Comparison of ENCODE assay signal across 26 cellular contexts in the genomic region with DNA sequence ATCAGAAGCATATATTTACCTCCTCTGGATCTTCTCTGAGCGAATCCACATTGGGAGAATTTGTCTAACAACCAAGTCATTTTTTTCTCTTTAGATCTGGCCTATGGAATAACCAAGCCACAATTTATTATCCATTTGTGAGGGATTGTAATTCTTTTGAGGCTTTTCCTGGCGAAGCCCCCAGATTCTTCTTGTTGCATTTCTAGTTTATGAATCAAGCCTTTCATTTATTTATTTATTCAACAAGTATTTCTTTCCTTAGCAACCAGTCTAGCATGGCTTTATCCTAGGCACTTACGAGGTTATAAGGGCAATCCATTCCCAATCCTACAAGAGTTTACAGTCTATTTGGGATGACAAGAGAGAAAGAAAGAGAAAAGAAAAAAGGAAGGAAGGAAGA. TPM values are rescaled to one million over a fixed set of nuclear protein-coding genes. Genes with fewer than 3 reads are reported as not detected.
A peak's percentile ranks its signal among the peaks of the same experiment; 100 is the strongest.
DNase-seq lines count a peak whose midpoint lies in the region; ATAC-seq and TF ChIP-seq lines count a peak whose summit lies in the region.
"Had no signal": no experiment of that assay in that cellular context is flagged by ENCODE, and none has a peak within 500 bp of the region (broad histone marks: within the 10 kb centered on the region; RNA-seq: fewer than 3 reads in every experiment).

No MANE protein-coding gene starts in this region.

- peaks cover 18% of the 10 kb centered on the region; the same call in 2 of the 3 replicates for H3K9me3 Mint-ChIP-seq in GM23338
- H3K9me3 Mint-ChIP-seq: activated naive CD8-positive, alpha-beta T cell treated with anti-CD3 and anti-CD28 coated beads for 36 hours; natural killer cell; stimulated activated naive CD8-positive, alpha-beta T cell treated with anti-CD3 and anti-CD28 coated beads, Interleukin-15, Interleukin-2, amounts not matched to agents 100 ng/mL and 50 ng/mL, for 24 hours had no signal

- no peaks in the 10 kb centered on the region for H3K4me1 ChIP-seq in PC-3 (ENCODE audit: insufficient read depth, low read length)
- peaks cover 0 to 28% (median 4%) of the 10 kb centered on the region in 4 donors for H3K4me1 ChIP-seq in esophagus muscularis mucosa
- peaks cover 23% of the 10 kb centered on the region for H3K4me1 ChIP-seq in osteoblast (ENCODE audit: insufficient read depth, low read length)
- H3K4me1 ChIP-seq in mammary epithelial cell (ENCODE audit: insufficient read depth, low read length), result no peaks in the 10 kb centered on the region
- H3K4me1 ChIP-seq in GM23338 (ENCODE audit: insufficient read depth), result no peaks in the 10 kb centered on the region
- H3K4me1 ChIP-seq: BLaER1, esophagus squamous epithelium had no signal

- no peaks in the 10 kb centered on the region for H3K4me1 Mint-ChIP-seq in GM23338
- H3K4me1 Mint-ChIP-seq: activated naive CD8-positive, alpha-beta T cell treated with anti-CD3 and anti-CD28 coated beads for 36 hours; natural killer cell had no signal

- H3K4me3 ChIP-seq in PC-3 (ENCODE audit: low read length) (no peak overlapping the region), esophagus muscularis mucosa (no peak overlapping the region), osteoblast (ENCODE audit: insufficient read depth, low read length) (no peak overlapping the region), mammary epithelial cell (replicated peaks in 1 of 3; ENCODE audit: insufficient read depth in 1 of 3, low read depth in 2 of 3, low read length in 3 of 3) (no peak overlapping the region), GM23338 (no peak overlapping the region)
- H3K4me3 ChIP-seq: BLaER1, esophagus squamous epithelium, K562, skin epidermis, transverse colon had no signal

- CTCF ChIA-PET in PC-3 (lab: Charles Lee) (no interaction called here), mammary epithelial cell (lab: Charles Lee; ENCODE audit: low non-redundant PET) (no interaction called here)

- peaks cover 7% of the 10 kb centered on the region; the same call in 2 of the 3 replicates for H3K36me3 Mint-ChIP-seq in GM23338 (ENCODE audit: low read depth)
- H3K36me3 Mint-ChIP-seq: natural killer cell had no signal

- no peak for TF ChIP-seq POLR2A in esophagus muscularis mucosa (IDR thresholded peaks at IDR 0.05; ENCODE audit: low read depth)

- H2AFZ ChIP-seq in PC-3 (ENCODE audit: low read length), result no peak overlapping the region
- no peak overlapping the region for H2AFZ ChIP-seq in osteoblast (ENCODE audit: low read length)
- H2AFZ ChIP-seq in mammary epithelial cell (ENCODE audit: low read depth, low read length), result no peak overlapping the region
- H2AFZ ChIP-seq in GM23338, result no peak overlapping the region

- H4K20me1 ChIP-seq in PC-3 (ENCODE audit: low read length) (no peaks in the 10 kb centered on the region), osteoblast (ENCODE audit: insufficient read depth, low read length) (no peaks in the 10 kb centered on the region), mammary epithelial cell (ENCODE audit: insufficient read depth, low read length) (no peaks in the 10 kb centered on the region), GM23338 (replicated peaks; ENCODE audit: insufficient read depth) (no peaks in the 10 kb centered on the region)
- H4K20me1 ChIP-seq: BLaER1 had no signal

- intact Hi-C loops in PC-3 (cut with micrococcal nuclease) (no loop called here), esophagus muscularis mucosa (cut with DNase I) (no loop called here), mammary epithelial cell (cut with micrococcal nuclease) (no loop called here), left cardiac atrium (cut with DNase I) (no loop called here)

- H3K9ac ChIP-seq in PC-3 (ENCODE audit: low read length) (no peak overlapping the region), mammary epithelial cell (ENCODE audit: insufficient read depth, low read length) (no peak overlapping the region)
- H3K9ac ChIP-seq: BLaER1 had no signal

- H3K79me2 ChIP-seq in PC-3 (ENCODE audit: low read length) (no peaks in the 10 kb centered on the region), osteoblast (ENCODE audit: insufficient read depth, low read length) (no peaks in the 10 kb centered on the region), mammary epithelial cell (ENCODE audit: insufficient read depth, low read length) (no peaks in the 10 kb centered on the region), GM23338 (replicated peaks; ENCODE audit: insufficient read depth) (no peaks in the 10 kb centered on the region)

- POLR2A ChIA-PET in PC-3 (lab: Charles Lee; ENCODE audit: unreplicated experiment), result no interaction called here

- H3K27ac Mint-ChIP-seq in GM23338, result no peak overlapping the region
- H3K27ac Mint-ChIP-seq: activated naive CD8-positive, alpha-beta T cell treated with anti-CD3 and anti-CD28 coated beads for 36 hours; natural killer cell; stimulated activated naive CD8-positive, alpha-beta T cell treated with anti-CD3 and anti-CD28 coated beads, Interleukin-15, Interleukin-2, amounts not matched to agents 100 ng/mL and 50 ng/mL, for 24 hours had no signal

- WGBS in esophagus muscularis mucosa, result 46% methylated on average over 3 of the region's 3 CpGs
- 27% methylated on average over 3 of the region's 3 CpGs for WGBS in mammary epithelial cell (ENCODE audit: low coverage, missing lambda C conversion rate)

- no peaks in the 10 kb centered on the region for H3K36me3 ChIP-seq in PC-3 (ENCODE audit: low read depth, low read length)
- no peaks in the 10 kb centered on the region for H3K36me3 ChIP-seq in esophagus muscularis mucosa
- H3K36me3 ChIP-seq in osteoblast (ENCODE audit: insufficient read depth, low read length), result no peaks in the 10 kb centered on the region
- H3K36me3 ChIP-seq in mammary epithelial cell (ENCODE audit: insufficient read depth, low read length), result no peaks in the 10 kb centered on the region
- no peaks in the 10 kb centered on the region for H3K36me3 ChIP-seq in GM23338 (ENCODE audit: insufficient read depth)
- H3K36me3 ChIP-seq: BLaER1, esophagus squamous epithelium, transverse colon had no signal

- in situ Hi-C loops in mammary epithelial cell (cut with MboI; ENCODE audit: low sequenced_read_pairs in 2 of 2), result no loop called here

- H3K27ac ChIP-seq in PC-3 (ENCODE audit: low read length) (no peak overlapping the region), esophagus muscularis mucosa (replicated peaks in 1 of 4) (peak overlapping the region in 3 of 4 donors; percentile 14 to 57 (median 36)), osteoblast (ENCODE audit: low read depth, low read length) (peak overlapping the region; percentile 58), mammary epithelial cell (ENCODE audit: insufficient read depth, low read depth, low read length) (no peak overlapping the region), GM23338 (ENCODE audit: low read depth) (no peak overlapping the region)
- H3K27ac ChIP-seq: BLaER1, esophagus squamous epithelium, skin epidermis had no signal

- H3K27me3 Mint-ChIP-seq in GM23338 (ENCODE audit: insufficient read depth, low read depth, poor library complexity), result peaks cover 2% of the 10 kb centered on the region
- H3K27me3 Mint-ChIP-seq: activated naive CD8-positive, alpha-beta T cell treated with anti-CD3 and anti-CD28 coated beads for 36 hours had no signal

- dilution Hi-C loops in mammary epithelial cell (cut with HindIII; ENCODE audit: low sequenced_read_pairs), result no loop called here

- H3K4me3 Mint-ChIP-seq in GM23338, result no peak overlapping the region
- H3K4me3 Mint-ChIP-seq: activated naive CD8-positive, alpha-beta T cell treated with anti-CD3 and anti-CD28 coated beads for 36 hours; natural killer cell; stimulated activated naive CD8-positive, alpha-beta T cell treated with anti-CD3 and anti-CD28 coated beads, Interleukin-15, Interleukin-2, amounts not matched to agents 100 ng/mL and 50 ng/mL, for 24 hours had no signal

- no peak for ATAC-seq in PC-3
- no peak for ATAC-seq in left cardiac atrium
- no peak for ATAC-seq in GM23338
- ATAC-seq: K562, natural killer cell had no signal

- DNase-seq in COLO829 (ENCODE audit: low spot score) (peak; percentile 40), PC-3 (peak; percentile 10), esophagus muscularis mucosa (ENCODE audit: extremely low spot score) (no peak), osteoblast (ENCODE audit: insufficient read length, low spot score, missing footprints) (peak; percentile 97), mammary epithelial cell (no peak), left cardiac atrium (no peak), GM23338 (ENCODE audit: low spot score) (no peak), dermis blood vessel endothelial cell (no peak)
- DNase-seq: activated CD4-positive, alpha-beta T cell treated with anti-CD3 and anti-CD28 coated beads for 1 hour; activated naive CD8-positive, alpha-beta T cell treated with anti-CD3 and anti-CD28 coated beads for 36 hours; effector CD4-positive, alpha-beta T cell; esophagus squamous epithelium; GF-D8; hippocampal formation; kidney; natural killer cell; NCI-H1105 treated with DMSO at 0.1 percent for 48 hours; NCI-H524; posterior cingulate gyrus; stimulated activated CD4-positive, alpha-beta T cell treated with anti-CD3 and anti-CD28 coated beads, Interleukin-2, amount 100 ng/mL, for 48 hours; SW 1271; transverse colon had no signal

- H3F3A ChIP-seq in PC-3 (ENCODE audit: low read length, unreplicated experiment), result no peaks in the 10 kb centered on the region
- no peaks in the 10 kb centered on the region for H3F3A ChIP-seq in GM23338 (replicated peaks; ENCODE audit: low read depth)

- H3K4me2 ChIP-seq in PC-3 (ENCODE audit: low read length), result no peak overlapping the region
- no peak overlapping the region for H3K4me2 ChIP-seq in osteoblast (ENCODE audit: insufficient read depth, low read length)
- H3K4me2 ChIP-seq in mammary epithelial cell (ENCODE audit: insufficient read depth, low read depth, low read length), result no peak overlapping the region
- no peak overlapping the region for H3K4me2 ChIP-seq in GM23338
- H3K4me2 ChIP-seq: BLaER1 had no signal

- BruUV-seq in PC-3 (replicated peaks; lab: Mats Ljungman, UMichigan), result no TSS peak
- BruUV-seq in mammary epithelial cell (replicated peaks; lab: Mats Ljungman, UMichigan), result no TSS peak

- TF ChIP-seq CTCF in PC-3 (conservative IDR thresholded peaks at IDR 0.05; ENCODE audit: low read depth, low read length), result no peak
- TF ChIP-seq CTCF in esophagus muscularis mucosa (IDR thresholded peaks at IDR 0.05), result no peak
- no peak for TF ChIP-seq CTCF in osteoblast (IDR thresholded peaks at IDR 0.05; ENCODE audit: extremely low read depth, low read depth, low read length)
- no peak for TF ChIP-seq CTCF in mammary epithelial cell (conservative IDR thresholded peaks at IDR 0.05 in 1 of 2, IDR thresholded peaks at IDR 0.05 in 1 of 2; ENCODE audit: extremely low read depth in 1 of 2, insufficient read depth in 1 of 2, low read depth in 1 of 2, low read length in 2 of 2)
- TF ChIP-seq CTCF in GM23338 (conservative IDR thresholded peaks at IDR 0.05; ENCODE audit: low read depth in 2 of 2), result no peak

- no peaks in the 10 kb centered on the region for H3K9me2 ChIP-seq in PC-3 (replicated peaks; ENCODE audit: low read length)
- no peaks in the 10 kb centered on the region for H3K9me2 ChIP-seq in GM23338 (ENCODE audit: insufficient read depth)

- no peak for TF ChIP-seq EP300 in esophagus muscularis mucosa (IDR thresholded peaks at IDR 0.05)

- H3K27me3 ChIP-seq in PC-3 (ENCODE audit: low read length) (no peaks in the 10 kb centered on the region), esophagus muscularis mucosa (no peaks in the 10 kb centered on the region), osteoblast (ENCODE audit: insufficient read depth, low read length) (no peaks in the 10 kb centered on the region), mammary epithelial cell (ENCODE audit: insufficient read depth, low read length) (no peaks in the 10 kb centered on the region), GM23338 (ENCODE audit: insufficient read depth) (no peaks in the 10 kb centered on the region)
- H3K27me3 ChIP-seq: BLaER1, esophagus squamous epithelium, transverse colon had no signal

- no peaks in the 10 kb centered on the region for H3K9me3 ChIP-seq in PC-3 (ENCODE audit: low read length)
- H3K9me3 ChIP-seq in esophagus muscularis mucosa, result no peaks in the 10 kb centered on the region
- no peaks in the 10 kb centered on the region for H3K9me3 ChIP-seq in osteoblast (ENCODE audit: low read depth, low read length)
- no peaks in the 10 kb centered on the region for H3K9me3 ChIP-seq in mammary epithelial cell (replicated peaks; ENCODE audit: insufficient read depth, low read length)
- H3K9me3 ChIP-seq: esophagus squamous epithelium, transverse colon had no signal

RNA-seq across cellular contexts. Expression of gene FNIP2, which starts 18.4 kb away (rescaled TPM):
- total RNA-seq in PC-3 (2014; rRNA removed), result 5.2 and 6.7 TPM in 2 replicates
- 10 to 100 TPM; 80.0 to 97.7 (median 87.4) TPM for total RNA-seq in esophagus muscularis mucosa
- 73.4 and 78.9 TPM in 2 replicates for total RNA-seq in osteoblast
- total RNA-seq in mammary epithelial cell, result 10 to 100 TPM; 13.0 to 29.5 TPM
- 4.9 TPM for polyA plus RNA-seq in mammary epithelial cell
- polyA minus RNA-seq in mammary epithelial cell, result 22.7 TPM
- 10 to 100 TPM; 40.6 to 55.3 TPM for total RNA-seq in left cardiac atrium
- 17.2 and 32.4 TPM in 2 replicates for total RNA-seq in GM23338 (2014; rRNA removed; shearing (Covaris generic))
- polyA plus RNA-seq in GM23338 (2016; fragmentation: Nextera tagmentation; extraction: Ambion mirVana), result 2.7 TPM in 2 replicates
- 59.6 and 62.3 TPM in 2 replicates for total RNA-seq in dermis blood vessel endothelial cell

RNA-seq across cellular contexts. Expression of gene PPID, which starts 27.2 kb away (rescaled TPM):
- 34.4 and 43.3 TPM in 2 replicates for total RNA-seq in PC-3 (2014; rRNA removed)
- 10 to 100 TPM; 17.1 to 29.0 (median 25.8) TPM for total RNA-seq in esophagus muscularis mucosa
- 19.2 and 21.4 TPM in 2 replicates for total RNA-seq in osteoblast
- total RNA-seq in mammary epithelial cell, result 10 to 100 TPM; 13.8 to 26.0 TPM
- polyA plus RNA-seq in mammary epithelial cell, result 15.1 TPM
- polyA minus RNA-seq in mammary epithelial cell, result 39.4 TPM
- 10 to 100 TPM; 22.6 to 30.7 TPM for total RNA-seq in left cardiac atrium
- total RNA-seq in GM23338 (2014; rRNA removed; shearing (Covaris generic)), result 52.5 and 56.6 TPM in 2 replicates
- 60.9 and 66.2 TPM in 2 replicates for polyA plus RNA-seq in GM23338 (2016; fragmentation: Nextera tagmentation; extraction: Ambion mirVana)
- total RNA-seq in dermis blood vessel endothelial cell, result 26.4 and 35.1 TPM in 2 replicates

Comparison
In these comparisons a context has a peak if more than half of its experiments do, and no peak if none do; other contexts are left out.
1. DNase-seq: peak in COLO829 (single experiment), PC-3 (single experiment) and osteoblast (single experiment); none in esophagus muscularis mucosa (single experiment), mammary epithelial cell (single experiment), left cardiac atrium (single experiment), GM23338 (single experiment) and dermis blood vessel endothelial cell (single experiment).
2. H3K27ac ChIP-seq: peak in esophagus muscularis mucosa (3 of 4) and osteoblast (single experiment); none in PC-3 (single experiment), mammary epithelial cell (single experiment) and GM23338 (single experiment).